ENCODE assay signal across 20 cellular contexts in genomic region chr2:11588228-11589110, GRCh38. TPM values are rescaled to one million over a fixed set of nuclear protein-coding genes. Genes with fewer than 3 reads are reported as not detected.
DNase-seq lines count a peak whose midpoint lies in the region; TF ChIP-seq lines count a peak whose summit lies in the region.
"Had no signal": no experiment of that assay in that cellular context is flagged by ENCODE, and none has a peak within 500 bp of the region (broad histone marks: within the 10 kb centered on the region; RNA-seq: fewer than 3 reads in every experiment).

No MANE protein-coding gene starts in this region.

- H3K27me3 Mint-ChIP-seq in endodermal cell (ENCODE audit: insufficient read depth): no peaks in the 10 kb centered on the region
- peaks cover 20% of the 10 kb centered on the region for H3K27me3 Mint-ChIP-seq in activated T-cell treated with anti-CD3 and anti-CD28 coated beads, Interleukin-2, amount 50 U/mL, for 24 hours

- no peak overlapping the region for H3K4me3 Mint-ChIP-seq in endodermal cell
- no peak overlapping the region for H3K4me3 Mint-ChIP-seq in activated T-cell treated with anti-CD3 and anti-CD28 coated beads, Interleukin-2, amount 50 U/mL, for 24 hours
- H3K4me3 Mint-ChIP-seq: B cell had no signal

- H3K4me3 ChIP-seq in endodermal cell (ENCODE audit: low read length): no peak overlapping the region
- H3K4me3 ChIP-seq in spleen: no peak overlapping the region
- H3K4me3 ChIP-seq: HAP-1 had no signal

- H3K4me1 ChIP-seq in endodermal cell (ENCODE audit: control insufficient read depth, insufficient read depth, low read length) (no peaks in the 10 kb centered on the region), spleen (no peaks in the 10 kb centered on the region)
- H3K4me1 ChIP-seq: HAP-1 had no signal

- H3K9ac ChIP-seq in endodermal cell (ENCODE audit: extremely low read depth, low read length, poor library complexity, severe bottlenecking): no peak overlapping the region
- H3K9ac ChIP-seq: SK-N-SH had no signal

- H3K9me3 Mint-ChIP-seq in endodermal cell: no peaks in the 10 kb centered on the region
- H3K9me3 Mint-ChIP-seq in activated T-cell treated with anti-CD3 and anti-CD28 coated beads, Interleukin-2, amount 50 U/mL, for 24 hours: no peaks in the 10 kb centered on the region

- H3K4me1 Mint-ChIP-seq in endodermal cell: peaks cover 8% of the 10 kb centered on the region
- H3K4me1 Mint-ChIP-seq in activated T-cell treated with anti-CD3 and anti-CD28 coated beads, Interleukin-2, amount 50 U/mL, for 24 hours (ENCODE audit: low read depth): peaks cover 11% of the 10 kb centered on the region
- H3K4me1 Mint-ChIP-seq: B cell had no signal

- TF ChIP-seq POLR2A in spleen (IDR thresholded peaks at IDR 0.05): no peak

- WGBS in endodermal cell (ENCODE audit: insufficient coverage in 1 of 2, insufficient read length in 1 of 2), 2 experiments: 95 to 96% methylated on average over 18 to 21 of the region's 21 CpGs
- WGBS in spleen, 5 donors: 81 to 90% (median 85%) methylated on average over 17 to 21 of the region's 21 CpGs

- DNase-seq in NCI-H82 (lab: John Stamatoyannopoulos, UW) (peak; percentile 41), NCI-H82 treated with DMSO at 0.1 percent for 48 hours (lab: John Stamatoyannopoulos, UW; ENCODE audit: unreplicated experiment) (no peak), NCI-H2171 treated with DMSO at 0.1 percent for 48 hours (lab: John Stamatoyannopoulos, UW) (peak; percentile 47), endodermal cell (peak; percentile 57), spleen (peak; percentile 50)
- no peak for DNase-seq in activated naive CD4-positive, alpha-beta T cell treated with Interleukin-2 at 50 U/mL for 16 hours
- DNase-seq in activated T-cell treated with anti-CD3 and anti-CD28 coated beads, Interleukin-2, amount 50 U/mL, for 24 hours: no peak
- DNase-seq: DMS 273 treated with DMSO at 0.1 percent for 48 hours, DND-41, Kasumi-1, MM.1S, NCI-H1092, NCI-H1436 treated with DMSO at 0.1 percent for 48 hours, NCI-H2029, NCI-H345, NCI-H526 treated with DMSO at 0.1 percent for 48 hours, SHP77 treated with DMSO at 0.1 percent for 48 hours, SK-N-SH had no signal

- H3K36me3 Mint-ChIP-seq in endodermal cell (ENCODE audit: low read depth): peaks cover 42% of the 10 kb centered on the region
- H3K36me3 Mint-ChIP-seq in activated T-cell treated with anti-CD3 and anti-CD28 coated beads, Interleukin-2, amount 50 U/mL, for 24 hours (ENCODE audit: low read depth): no peaks in the 10 kb centered on the region

- TF ChIP-seq CTCF in endodermal cell (conservative IDR thresholded peaks at IDR 0.05): no peak
- no peak for TF ChIP-seq CTCF in spleen (IDR thresholded peaks at IDR 0.05 in 8 of 11, conservative IDR thresholded peaks at IDR 0.05 in 3 of 11)

- H3K36me3 ChIP-seq in endodermal cell (ENCODE audit: control insufficient read depth, insufficient read depth, low read length): peaks cover 96% of the 10 kb centered on the region
- H3K36me3 ChIP-seq in spleen: no peaks in the 10 kb centered on the region
- H3K36me3 ChIP-seq: HAP-1 had no signal

- no peaks in the 10 kb centered on the region for H3K9me3 ChIP-seq in endodermal cell (ENCODE audit: control insufficient read depth, low read length)
- H3K9me3 ChIP-seq in spleen: no peaks in the 10 kb centered on the region
- H3K9me3 ChIP-seq: HAP-1, SK-N-SH had no signal

- no peaks in the 10 kb centered on the region for H3K27me3 ChIP-seq in endodermal cell (ENCODE audit: control insufficient read depth, insufficient read depth, low read length, poor library complexity, severe bottlenecking)
- peaks cover 0 to 25% (median 0%) of the 10 kb centered on the region in 7 donors for H3K27me3 ChIP-seq in spleen (replicated peaks in 1 of 7)

- no peak overlapping the region for H3K27ac Mint-ChIP-seq in endodermal cell
- no peak overlapping the region for H3K27ac Mint-ChIP-seq in activated T-cell treated with anti-CD3 and anti-CD28 coated beads, Interleukin-2, amount 50 U/mL, for 24 hours
- H3K27ac Mint-ChIP-seq: B cell had no signal

- H3K27ac ChIP-seq in endodermal cell (ENCODE audit: low read depth, low read length) (no peak overlapping the region), spleen (no peak overlapping the region)

- intact Hi-C loops in spleen (cut with DNase I; ENCODE audit: low total_unique reads): loop anchor here (10.0 kb wide), 1 partner anchor 454 kb away; a partner anchor contains a TSS

RNA-seq across cellular contexts. Expression of gene GREB1, which starts 54.6 kb away (rescaled TPM):
- total RNA-seq in endodermal cell (100 to 1,000 TPM in 1 of 2 donors, 10 to 100 TPM in 1; 86.4 to 106 TPM), spleen (1 to 10 TPM in 1 of 7 donors, under 1 TPM in 6; 0.35 to 1.6 (median 0.68) TPM)
- 37.0 TPM for polyA plus RNA-seq in endodermal cell (2013, experiment 1 of 2)
- polyA plus RNA-seq in endodermal cell (2013, experiment 2 of 2): 37.3 TPM
- under 1 TPM in 2 of 3 donors, not detected in 1; 0.06 to 0.09 TPM for polyA plus RNA-seq in spleen

Comparison
In these comparisons a context has a peak if more than half of its experiments do, and no peak if none do; other contexts are left out.
1. DNase-seq: peak in NCI-H82 (single experiment), NCI-H2171 treated with DMSO at 0.1 percent for 48 hours (single experiment), endodermal cell (single experiment) and spleen (single experiment); none in NCI-H82 treated with DMSO at 0.1 percent for 48 hours (single experiment), activated naive CD4-positive, alpha-beta T cell treated with Interleukin-2 at 50 U/mL for 16 hours (single experiment) and activated T-cell treated with anti-CD3 and anti-CD28 coated beads, Interleukin-2, amount 50 U/mL, for 24 hours (single experiment).
2. RNA of gene GREB1, which starts 54.6 kb away (total RNA-seq): 86.4 to 106 TPM in endodermal cell; 0.35 to 1.6 TPM in spleen; every median in the first group is over 10 times any median in the second.